In genomic region chr11:120212259-120212888, GRCh38 we compare ENCODE assay signal across 8 cellular contexts. TPM values are rescaled to one million over a fixed set of nuclear protein-coding genes. Genes with fewer than 3 reads are reported as not detected.
DNase-seq lines count a peak whose midpoint lies in the region; TF ChIP-seq lines count a peak whose summit lies in the region.

No MANE protein-coding gene starts in this region.

- H3K36me3 Mint-ChIP-seq in dendritic cell treated with granulocyte-macrophage colony-stimulating factor and Interleukin-4, amounts not matched to agents 40 ng/mL and 50 ng/mL, for 4 days (ENCODE audit: low read depth), result peaks cover 13% of the 10 kb centered on the region

- peak overlapping the region; percentile 83 for H3K27ac Mint-ChIP-seq in dendritic cell treated with granulocyte-macrophage colony-stimulating factor and Interleukin-4, amounts not matched to agents 40 ng/mL and 50 ng/mL, for 4 days

- peak overlapping the region; percentile 61 to 96 for H3K9ac ChIP-seq in mucosa of rectum (ENCODE audit: low read depth in 1 of 2, low read length in 2 of 2)

- TF ChIP-seq CTCF in A673 (conservative IDR thresholded peaks at IDR 0.05; ENCODE audit: low read depth, low read length) (no peak), GM13977 (IDR thresholded peaks at IDR 0.05; ENCODE audit: extremely low read depth, insufficient read depth, missing control alignments) (no peak)

- peaks cover 15% of the 10 kb centered on the region for H3K27me3 Mint-ChIP-seq in dendritic cell treated with granulocyte-macrophage colony-stimulating factor and Interleukin-4, amounts not matched to agents 40 ng/mL and 50 ng/mL, for 4 days

- H3K4me1 ChIP-seq in A673 (ENCODE audit: insufficient read depth, low read length, poor library complexity, severe bottlenecking), result peaks cover 34% of the 10 kb centered on the region
- H3K4me1 ChIP-seq in mucosa of rectum (ENCODE audit: control insufficient read depth in 2 of 2, insufficient read depth in 2 of 2, low read length in 2 of 2), result peaks cover 47 to 56% of the 10 kb centered on the region in 2 donors

- no peak for DNase-seq in A673 (ENCODE audit: low spot score)
- peak; percentile 32 for DNase-seq in MG63
- no peak for DNase-seq in GM13977 (ENCODE audit: low spot score)
- no peak for DNase-seq in GF-D8 (lab: John Stamatoyannopoulos, UW)
- DNase-seq in KBM-7, result no peak
- no peak for DNase-seq in NCI-H526 (lab: John Stamatoyannopoulos, UW)

- H3K4me3 ChIP-seq in A673 (ENCODE audit: low read depth, low read length, poor library complexity, severe bottlenecking), result peak overlapping the region; percentile 15
- H3K4me3 ChIP-seq in MG63, result peak overlapping the region; percentile 56
- H3K4me3 ChIP-seq in mucosa of rectum (ENCODE audit: low read length in 2 of 2), result peak overlapping the region; percentile 85 to 90

- POLR2A ChIA-PET in A673 (lab: Charles Lee; ENCODE audit: low non-redundant PET), result interaction anchor here (0.7 kb wide), 1 partner anchor 256 kb away, joined by 9 read pairs; no protein-coding TSS in a partner anchor

- BruUV-seq in A673 (replicated peaks; lab: Mats Ljungman, UMichigan), result TSS peak; percentile 55

- H3K4me1 Mint-ChIP-seq in dendritic cell treated with granulocyte-macrophage colony-stimulating factor and Interleukin-4, amounts not matched to agents 40 ng/mL and 50 ng/mL, for 4 days (ENCODE audit: low read depth), result peaks cover 52% of the 10 kb centered on the region

- H3K4me3 Mint-ChIP-seq in dendritic cell treated with granulocyte-macrophage colony-stimulating factor and Interleukin-4, amounts not matched to agents 40 ng/mL and 50 ng/mL, for 4 days, result peak overlapping the region; percentile 94

- H3K9me3 Mint-ChIP-seq in dendritic cell treated with granulocyte-macrophage colony-stimulating factor and Interleukin-4, amounts not matched to agents 40 ng/mL and 50 ng/mL, for 4 days, result no peaks in the 10 kb centered on the region

- H3K27ac ChIP-seq in A673 (ENCODE audit: low read depth, low read length, poor library complexity, severe bottlenecking), result no peak overlapping the region
- peak overlapping the region; percentile 90 to 92 for H3K27ac ChIP-seq in mucosa of rectum (ENCODE audit: low read depth in 2 of 2, low read length in 2 of 2)

- in situ Hi-C loops in GM13977 (cut with MboI; ENCODE audit: low pct_unique_long_range_greater_than_20kb, low sequenced_read_pairs, unreplicated experiment), result no loop called here
- in situ Hi-C loops in KBM-7 (cut with MboI; ENCODE audit: low pct_unique_long_range_greater_than_20kb, low sequenced_read_pairs), result no loop called here

- H3K36me3 ChIP-seq in A673 (ENCODE audit: insufficient read depth, low read length, poor library complexity, severe bottlenecking) (no peaks in the 10 kb centered on the region), MG63 (no peaks in the 10 kb centered on the region; the same call in 1 of the 2 replicates), mucosa of rectum (ENCODE audit: control insufficient read depth in 2 of 2, insufficient read depth in 2 of 2, low read length in 2 of 2) (peaks cover 17 to 26% of the 10 kb centered on the region in 2 donors)

- H3K27me3 ChIP-seq in A673 (replicated peaks; ENCODE audit: insufficient read depth, low read depth, low read length, poor library complexity) (no peaks in the 10 kb centered on the region), MG63 (no peaks in the 10 kb centered on the region), mucosa of rectum (ENCODE audit: control insufficient read depth in 2 of 2, insufficient read depth in 2 of 2, low read length in 2 of 2) (peaks cover 0 to 4% of the 10 kb centered on the region in 2 donors)

- CTCF ChIA-PET in A673 (lab: Charles Lee), result interaction anchor here (0.6 to 0.9 kb wide), 2 partner anchors 22 to 981 kb away, joined by 3 to 6 read pairs; no protein-coding TSS in a partner anchor

- H3K9me3 ChIP-seq in A673 (ENCODE audit: low read depth, low read length, poor library complexity, severe bottlenecking) (no peaks in the 10 kb centered on the region), MG63 (no peaks in the 10 kb centered on the region), mucosa of rectum (ENCODE audit: control insufficient read depth in 2 of 2, low read length in 2 of 2) (no peaks in the 10 kb centered on the region)

- intact Hi-C loops in A673 (cut with micrococcal nuclease; ENCODE audit: unreplicated experiment), result no loop called here
- intact Hi-C loops in dendritic cell treated with granulocyte-macrophage colony-stimulating factor and Interleukin-4, amounts not matched to agents 40 ng/mL and 50 ng/mL, for 4 days (cut with micrococcal nuclease), result no loop called here

RNA-seq across cellular contexts. Expression of gene OAF, which starts 1.5 kb away (rescaled TPM):
- total RNA-seq in A673 (2021), result 25.0 and 27.2 TPM in 2 replicates
- total RNA-seq in MG63 (2014; rRNA removed; shearing (Covaris generic); ENCODE audit: low replicate concordance), result 13.5 and 35.9 TPM in 2 replicates

RNA-seq across cellular contexts. Expression of gene POU2F3, which starts 27.6 kb away (rescaled TPM):
- total RNA-seq in A673 (2021), result not detected in 2 replicates
- not detected in 2 replicates for total RNA-seq in MG63 (2014; rRNA removed; shearing (Covaris generic); ENCODE audit: low replicate concordance)

Comparison
In these comparisons a context has a peak if more than half of its experiments do, and no peak if none do; other contexts are left out.
1. H3K4me3 ChIP-seq: peak in every context shown above with its lines; median percentile 88 in mucosa of rectum; 56 in MG63; 15 in A673.